ENCODE assay signal across 8 cellular contexts in genomic region chr15:43510230-43511011, GRCh38. TPM values are rescaled to one million over a fixed set of nuclear protein-coding genes. Genes with fewer than 3 reads are reported as not detected.
DNase-seq lines count a peak whose midpoint lies in the region; ATAC-seq, FAIRE-seq and TF ChIP-seq lines count a peak whose summit lies in the region.

No MANE protein-coding gene starts in this region.

- H2BK5ac ChIP-seq in H1 (ENCODE audit: low read depth, low read length) (no peak overlapping the region; the same call in 1 of the 2 replicates), mesenchymal stem cell (ENCODE audit: low read depth, low read length, poor library complexity, severe bottlenecking) (peak overlapping the region; percentile 54)

- H4K8ac ChIP-seq in H1 (ENCODE audit: extremely low read depth, insufficient read depth, low read length) (peak overlapping the region; percentile 82; the same call in 1 of the 2 replicates), mesenchymal stem cell (ENCODE audit: low read length) (peak overlapping the region; percentile 85)

- peak overlapping the region; percentile 93 to 94 for H3K4me2 ChIP-seq in H1 (ENCODE audit: insufficient read depth in 1 of 2, low read depth in 2 of 2, low read length in 2 of 2)
- peak overlapping the region; percentile 92 for H3K4me2 ChIP-seq in mesenchymal stem cell (ENCODE audit: low read length, poor library complexity, severe bottlenecking)

- H3K27ac ChIP-seq in H1 (ENCODE audit: low read depth, low read length) = peak overlapping the region; percentile 53
- H3K27ac ChIP-seq in mesenchymal stem cell (ENCODE audit: low read length, poor library complexity, severe bottlenecking) = peak overlapping the region; percentile 82

- H3K36me3 ChIP-seq in H1 (ENCODE audit: control insufficient read depth in 2 of 4, insufficient read depth in 4 of 4, low read length in 3 of 4) (no peaks in the 10 kb centered on the region), mesenchymal stem cell (ENCODE audit: control insufficient read depth in 1 of 2, insufficient read depth in 2 of 2, low read depth in 1 of 2, low read length in 2 of 2) (no peaks in the 10 kb centered on the region)

- POLR2A ChIA-PET in H1 (lab: Charles Lee; ENCODE audit: partially characterized antibody) = interaction anchor here (0.5 to 5.0 kb wide), 14 partner anchors 9 to 540 kb away, joined by 3 to 81 read pairs (median 6); partner anchors contain the start of genes TP53BP1, TUBGCP4 and ZSCAN29

- H2BK120ac ChIP-seq in H1 (replicated peaks; ENCODE audit: low read depth, low read length) (no peak overlapping the region), mesenchymal stem cell (ENCODE audit: low read depth, low read length) (no peak overlapping the region)

- H3K9me3 ChIP-seq in H1 (ENCODE audit: insufficient read depth in 2 of 2, low read depth in 1 of 2, low read length in 1 of 2) = no peaks in the 10 kb centered on the region
- no peaks in the 10 kb centered on the region for H3K9me3 ChIP-seq in mesenchymal stem cell (ENCODE audit: control insufficient read depth, low read length)

- H3K4me1 ChIP-seq in H1 (replicated peaks in 1 of 4; ENCODE audit: control insufficient read depth in 3 of 4, insufficient read depth in 4 of 4, low read length in 3 of 4) (peaks cover 3 to 16% (median 8%) of the 10 kb centered on the region in 4 experiments; a peak in 6 of 7 replicates), mesenchymal stem cell (ENCODE audit: control insufficient read depth, insufficient read depth, low read depth, low read length) (peaks cover 16% of the 10 kb centered on the region)

- ATAC-seq in GM21360 (IDR thresholded peaks at IDR 0.05; ENCODE audit: unreplicated experiment) = peak; percentile 97

- H3K4ac ChIP-seq in H1 (replicated peaks; ENCODE audit: insufficient read length, low read depth, low read length) (peak overlapping the region; percentile 19), mesenchymal stem cell (ENCODE audit: low read depth in 1 of 2, low read length in 2 of 2) (peak overlapping the region in 1 of 2 experiments; percentile 86)

- H3K56ac ChIP-seq in H1 (replicated peaks; ENCODE audit: insufficient read length, low read depth, low read length) = peak overlapping the region; percentile 84

- H2BK15ac ChIP-seq in H1 (ENCODE audit: low read length) = no peak overlapping the region
- H2BK15ac ChIP-seq in mesenchymal stem cell (ENCODE audit: low read depth, poor library complexity, severe bottlenecking) = no peak overlapping the region

- H3K79me2 ChIP-seq in H1 (ENCODE audit: control insufficient read depth in 1 of 2, insufficient read depth in 2 of 2, low read length in 2 of 2) = no peaks in the 10 kb centered on the region

- H3K79me1 ChIP-seq in H1 (ENCODE audit: low read depth, low read length) (no peaks in the 10 kb centered on the region), mesenchymal stem cell (replicated peaks; ENCODE audit: low read length, poor library complexity, severe bottlenecking) (no peaks in the 10 kb centered on the region)

- H2AK5ac ChIP-seq in H1 (ENCODE audit: low read depth, low read length) (no peak overlapping the region), mesenchymal stem cell (ENCODE audit: low read length, severe bottlenecking) (no peak overlapping the region)

- peak overlapping the region; percentile 65 for H4K5ac ChIP-seq in H1 (ENCODE audit: insufficient read length, low read depth, low read length)

- peak; percentile 30 to 74 for TF ChIP-seq POLR2A in H1 (IDR thresholded peaks at IDR 0.05; ENCODE audit: control extremely low read depth in 1 of 2, low read depth in 2 of 2, low read length in 2 of 2)

- H3K4me3 ChIP-seq in H1 (ENCODE audit: extremely low read depth in 1 of 4, insufficient read depth in 2 of 4, low read depth in 3 of 4, low read length in 4 of 4) = peak overlapping the region; percentile 59 to 83 (median 78)
- peak overlapping the region; percentile 57 to 85 for H3K4me3 ChIP-seq in mesenchymal stem cell (ENCODE audit: insufficient read depth in 1 of 2, low read depth in 1 of 2, low read length in 2 of 2)

- H2AFZ ChIP-seq in H1 (ENCODE audit: low read length) = peak overlapping the region; percentile 64
- H2AFZ ChIP-seq in mesenchymal stem cell (ENCODE audit: low read depth, low read length) = no peak overlapping the region

- H4K20me1 ChIP-seq in H1 (replicated peaks in 1 of 2; ENCODE audit: control insufficient read depth in 1 of 2, insufficient read depth in 2 of 2, low read length in 2 of 2) = peaks cover 0 to 2% of the 10 kb centered on the region in 2 experiments

- no peak; a peak in 1 of 4 replicates for TF ChIP-seq RAD21 in H1 (IDR thresholded peaks at IDR 0.05 in 1 of 2, conservative IDR thresholded peaks at IDR 0.05 in 1 of 2; ENCODE audit: low read depth in 2 of 2, low read length in 2 of 2)

- no peak overlapping the region for H3K14ac ChIP-seq in H1 (ENCODE audit: insufficient read length)
- H3K14ac ChIP-seq in mesenchymal stem cell (ENCODE audit: low read length in 2 of 2) = no peak overlapping the region

- no peak for FAIRE-seq in H1 (lab: Jason Lieb, UNC)

- H3K18ac ChIP-seq in H1 (ENCODE audit: extremely low read depth, low read length) = no peak overlapping the region
- H3K18ac ChIP-seq in mesenchymal stem cell (ENCODE audit: low read depth in 1 of 2, low read length in 2 of 2) = peak overlapping the region; percentile 1 to 72

- H3K23ac ChIP-seq in H1 (ENCODE audit: insufficient read length) (no peak overlapping the region), mesenchymal stem cell (ENCODE audit: low read length in 2 of 2) (no peak overlapping the region)

- H3K27me3 ChIP-seq in H1 (replicated peaks in 1 of 4; ENCODE audit: control insufficient read depth in 3 of 4, extremely low read depth in 1 of 4, insufficient read depth in 3 of 4, low read length in 3 of 4) (peaks cover 4 to 16% (median 10%) of the 10 kb centered on the region in 4 experiments), mesenchymal stem cell (ENCODE audit: control insufficient read depth in 1 of 2, insufficient read depth in 1 of 2, low read length in 2 of 2) (peaks cover 0 to 14% of the 10 kb centered on the region in 2 experiments)

- no peak overlapping the region; the same call in 1 of the 2 replicates for H2BK12ac ChIP-seq in H1 (ENCODE audit: low read depth, low read length)
- H2BK12ac ChIP-seq in mesenchymal stem cell (ENCODE audit: low read length in 2 of 2) = peak overlapping the region in 1 of 2 experiments; percentile 72

- H4K91ac ChIP-seq in H1 (replicated peaks; ENCODE audit: insufficient read length, low read length) (no peak overlapping the region), mesenchymal stem cell (ENCODE audit: low read length) (peak overlapping the region; percentile 87)

- DNase-seq in COR-L47 (lab: John Stamatoyannopoulos, UW) (peak; percentile 100), HT-29 (ENCODE audit: low spot score) (peak; percentile 99), H1 (ENCODE audit: low read depth in 1 of 2, low spot score in 2 of 2) (peak; percentile 97 to 98), mesenchymal stem cell (peak; percentile 99)
- peak; percentile 100 for DNase-seq in NK-92 treated with Interleukin-12 subunit alpha and Interleukin-12 subunit beta, amount 100 ng/mL, for 24 hours (lab: John Stamatoyannopoulos, UW)
- DNase-seq in activated CD8-positive, alpha-beta memory T cell treated with anti-CD3 and anti-CD28 coated beads for 4 hours (ENCODE audit: low read depth in 2 of 2) = peak; percentile 87 to 89
- peak; percentile 90 for DNase-seq in stimulated activated CD8-positive, alpha-beta memory T cell treated with anti-CD3 and anti-CD28 coated beads, Interleukin-12 subunit alpha, Interleukin-12 subunit beta, amount 100 ng/mL, for 24 hours (ENCODE audit: extremely low read depth)

- TF ChIP-seq EP300 in H1 (IDR thresholded peaks at IDR 0.05; ENCODE audit: borderline replicate concordance in 1 of 2, low read depth in 2 of 2, low read length in 2 of 2) = no peak

- peak overlapping the region in 3 of 4 experiments; percentile 27 to 62 (median 57); a peak in 5 of 7 replicates for H3K9ac ChIP-seq in H1 (replicated peaks in 1 of 4; ENCODE audit: extremely low read depth in 1 of 4, low read depth in 3 of 4, low read length in 3 of 4)
- H3K9ac ChIP-seq in mesenchymal stem cell (ENCODE audit: low read length) = peak overlapping the region; percentile 94

- H2BK20ac ChIP-seq in H1 (ENCODE audit: low read length) = no peak overlapping the region

- WGBS in H1 (ENCODE audit: extremely low coverage in 1 of 2, insufficient coverage in 1 of 2, insufficient read length in 1 of 2, insufficient replicate concordance in 2 of 2, low coverage in 1 of 2, low lambda C conversion rate in 2 of 2, missing lambda C conversion rate in 1 of 2), 2 experiments = 2% methylated on average over 32 of the region's 41 CpGs; no CpG with 5 or more reads in 1 of the 2 experiments
- WGBS in mesenchymal stem cell = 0% methylated on average over 34 of the region's 41 CpGs

- CTCF ChIA-PET in H1 (lab: Charles Lee; ENCODE audit: partially characterized antibody) = interaction anchor here (0.8 to 9.4 kb wide), 10 partner anchors 9 to 99 kb away, joined by 3 to 121 read pairs (median 6); partner anchors contain the start of gene TP53BP1

- TF ChIP-seq CTCF in H1 (IDR thresholded peaks at IDR 0.05; ENCODE audit: control extremely low read depth in 1 of 3, insufficient read depth in 1 of 3, low read depth in 1 of 3, low read length in 3 of 3) = peak in 1 of 3 experiments; percentile 46; a peak in 1 of 4 replicates

- peaks cover 10% of the 10 kb centered on the region for H3K23me2 ChIP-seq in H1 (ENCODE audit: low read depth, low read length)

RNA-seq across cellular contexts. Expression of gene MAP1A, which starts 7.0 kb away (rescaled TPM):
- 0.46 and 0.50 TPM in 2 replicates for total RNA-seq in HT-29 (2014; rRNA removed; shearing (Covaris generic))
- 2.4 and 3.4 TPM in 2 replicates for total RNA-seq in H1 (2021; fragmentation: NEBNext Ultra II Directional; extraction: Animal tissue kit (Norgen Biotek cat#: 25700))
- polyA plus RNA-seq in H1 (2011; rRNA removed) = 0.57 and 0.80 TPM in 2 replicates
- polyA plus RNA-seq in H1 (2011; cell fraction: cytosol; rRNA removed) = 0.37 TPM
- 1.2 TPM for polyA plus RNA-seq in H1 (2011; cell fraction: nucleus; rRNA removed)
- 2.0 to 2.3 TPM (median 2.2 TPM) in 4 replicates for polyA plus RNA-seq in H1 (2012, experiment 1 of 2)
- polyA plus RNA-seq in H1 (2012, experiment 2 of 2) = 0.56 TPM
- polyA plus RNA-seq in H1 (2013, experiment 1 of 2) = 0.53 TPM
- 0.42 TPM for polyA plus RNA-seq in H1 (2013, experiment 2 of 2)
- polyA minus RNA-seq in H1 (2011; rRNA and poly(A)+ RNA removed) = 3.9 and 6.0 TPM in 2 replicates
- 2.5 TPM for polyA minus RNA-seq in H1 (2011; cell fraction: cytosol; rRNA and poly(A)+ RNA removed)
- polyA minus RNA-seq in H1 (2011; cell fraction: nucleus; rRNA and poly(A)+ RNA removed) = 2.4 TPM
- 40.8 TPM for polyA plus RNA-seq in mesenchymal stem cell (2013, experiment 1 of 2)
- 38.2 TPM for polyA plus RNA-seq in mesenchymal stem cell (2013, experiment 2 of 2)

RNA-seq across cellular contexts. Expression of gene TP53BP1, which starts 17.5 kb away (rescaled TPM):
- total RNA-seq in HT-29 (2014; rRNA removed; shearing (Covaris generic)) = 38.1 and 39.4 TPM in 2 replicates
- total RNA-seq in H1 (2021; fragmentation: NEBNext Ultra II Directional; extraction: Animal tissue kit (Norgen Biotek cat#: 25700)) = 63.6 and 68.5 TPM in 2 replicates
- polyA plus RNA-seq in H1 (2011; rRNA removed) = 24.8 and 34.1 TPM in 2 replicates
- 49.1 TPM for polyA plus RNA-seq in H1 (2011; cell fraction: cytosol; rRNA removed)
- polyA plus RNA-seq in H1 (2011; cell fraction: nucleus; rRNA removed) = 85.7 TPM
- 55.5 to 63.8 TPM (median 58.5 TPM) in 4 replicates for polyA plus RNA-seq in H1 (2012, experiment 1 of 2)
- polyA plus RNA-seq in H1 (2012, experiment 2 of 2) = 2.5 TPM
- polyA plus RNA-seq in H1 (2013, experiment 1 of 2) = 23.1 TPM
- polyA plus RNA-seq in H1 (2013, experiment 2 of 2) = 20.2 TPM
- polyA minus RNA-seq in H1 (2011; rRNA and poly(A)+ RNA removed) = 129 and 168 TPM in 2 replicates
- 50.2 TPM for polyA minus RNA-seq in H1 (2011; cell fraction: cytosol; rRNA and poly(A)+ RNA removed)
- polyA minus RNA-seq in H1 (2011; cell fraction: nucleus; rRNA and poly(A)+ RNA removed) = 116 TPM
- 25.7 TPM for polyA plus RNA-seq in mesenchymal stem cell (2013, experiment 1 of 2)
- 21.9 TPM for polyA plus RNA-seq in mesenchymal stem cell (2013, experiment 2 of 2)

Comparison
In these comparisons a context has a peak if more than half of its experiments do, and no peak if none do; other contexts are left out.
1. Peak in every context shown above with its lines: DNase-seq, ATAC-seq, H3K4me3 ChIP-seq and H3K27ac ChIP-seq.